18 cellular contexts compared by ENCODE assay signal in the genomic region with DNA sequence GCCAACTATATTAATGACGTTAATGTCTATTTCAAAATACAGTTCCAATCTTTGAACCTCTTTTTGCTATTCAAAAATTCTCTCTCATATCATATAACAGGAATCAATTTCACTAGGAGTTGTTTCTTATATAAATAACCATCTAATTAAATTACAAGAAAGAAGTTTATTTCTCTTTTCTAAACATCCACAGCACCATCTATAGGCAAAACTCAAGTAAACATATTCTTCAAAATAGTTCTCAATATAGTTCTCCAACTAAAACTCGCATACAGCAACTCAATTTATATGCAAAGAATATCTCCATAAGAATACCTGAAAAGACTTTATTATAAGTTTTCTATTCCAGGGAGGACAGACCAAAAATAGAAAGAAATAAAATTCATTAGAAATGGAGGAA.
"Had no signal": no experiment of that assay in that cellular context is flagged by ENCODE, and none has a peak within 500 bp of the region (broad histone marks: within the 10 kb centered on the region; RNA-seq: fewer than 3 reads in every experiment).

No MANE protein-coding gene starts in this region.

- DNase-seq: activated CD4-positive, alpha-beta T cell treated with anti-CD3 and anti-CD28 coated beads for 1 hour; activated CD4-positive, alpha-beta T cell treated with anti-CD3 and anti-CD28 coated beads, Interleukin-2, amount 50 U/mL, for 48 hours; activated CD8-positive, alpha-beta memory T cell treated with anti-CD3 and anti-CD28 coated beads, Interleukin-2, amount 10 ng/mL, durations not matched to agents 7 days and 5 days; activated effector memory CD4-positive, alpha-beta T cell treated with Interleukin-2 at 50 U/mL for 16 hours; activated T-cell treated with anti-CD3 and anti-CD28 coated beads, Interleukin-2, amount 50 U/mL, for 24 hours; amygdala; brain microvascular endothelial cell; heart right ventricle; islet precursor cell; left ventricle myocardium inferior; natural killer cell; occipital lobe; spleen; stimulated activated CD4-positive, alpha-beta T cell treated with anti-CD3 and anti-CD28 coated beads, Interleukin-2, amount 100 ng/mL, for 24 hours; stimulated activated naive B cell treated with anti-CD40 and anti-IgM and Interleukin-4, amounts not matched to agents 10 μg/mL and 1 μg/mL and 100 μg/mL, for 72 hours had no signal

- H3K27me3 ChIP-seq: brain microvascular endothelial cell, heart right ventricle, spleen, tibial nerve had no signal

- H3K27ac ChIP-seq: brain microvascular endothelial cell, heart right ventricle, left ventricle myocardium inferior, spleen, tibial nerve had no signal

- H3K4me3 ChIP-seq: heart right ventricle, left ventricle myocardium inferior, spleen, tibial nerve had no signal

- H3K9me3 ChIP-seq: heart right ventricle, left ventricle myocardium inferior, spleen, tibial nerve had no signal

- ATAC-seq: activated CD8-positive, alpha-beta memory T cell treated with anti-CD3 and anti-CD28 coated beads, Interleukin-2, amount 10 ng/mL, durations not matched to agents 7 days and 5 days; activated naive CD4-positive, alpha-beta T cell treated with anti-CD3 and anti-CD28 coated beads, Interleukin-2, amount 50 U/mL, for 72 hours; heart right ventricle; natural killer cell; sciatic nerve; stimulated activated naive B cell treated with anti-CD40 and anti-IgM and Interleukin-4, amounts not matched to agents 10 μg/mL and 1 μg/mL and 100 μg/mL, for 72 hours had no signal
